Comparison of ENCODE assay signal across 8 cellular contexts in the genomic region with DNA sequence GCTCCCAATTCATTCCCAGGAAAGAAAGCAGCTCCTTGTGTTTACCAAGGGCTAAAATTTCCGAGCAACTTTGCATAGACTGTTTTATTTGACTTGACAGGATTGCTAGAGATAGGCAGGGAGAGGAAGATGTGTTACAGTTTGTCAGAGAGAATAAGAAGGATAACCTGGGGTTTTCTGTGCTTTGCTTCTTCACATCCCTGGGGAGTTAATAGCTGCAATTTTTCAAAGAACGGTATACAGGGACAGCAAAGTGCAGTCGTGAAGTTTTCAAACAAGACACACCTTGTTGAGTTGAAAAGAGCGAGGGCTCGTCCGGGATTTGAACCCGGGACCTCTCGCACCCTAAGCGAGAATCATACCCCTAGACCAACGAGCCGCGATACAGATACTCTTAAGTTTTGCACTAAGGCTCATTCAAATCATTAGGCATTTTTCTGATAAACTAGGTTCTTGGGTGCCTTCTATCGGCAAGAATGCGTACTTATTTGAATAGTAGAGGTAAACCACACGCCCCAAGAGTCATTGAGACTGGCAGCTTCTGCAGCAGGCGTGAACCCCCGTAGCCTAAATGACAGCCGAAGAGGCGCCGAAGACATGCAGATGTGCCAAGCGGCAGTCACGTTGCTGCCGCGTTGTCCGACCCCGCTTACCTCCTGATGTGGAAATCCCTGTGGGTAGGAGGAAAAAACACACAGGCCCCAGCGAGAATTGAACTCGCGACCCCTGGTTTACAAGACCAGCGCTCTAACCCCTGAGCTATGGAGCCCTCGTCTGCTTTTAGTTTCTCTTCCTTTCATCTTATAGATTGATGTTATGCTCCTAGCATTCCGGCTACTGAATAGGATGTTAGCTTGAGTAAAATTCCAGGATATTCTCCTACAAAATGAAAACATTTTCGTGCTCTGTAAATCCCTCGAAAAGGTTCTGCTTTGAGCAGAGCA. TPM values are rescaled to one million over a fixed set of nuclear protein-coding genes. Genes with fewer than 3 reads are reported as not detected.
A peak's percentile ranks its signal among the peaks of the same experiment; 100 is the strongest.
DNase-seq lines count a peak whose midpoint lies in the region; ATAC-seq, FAIRE-seq and TF ChIP-seq lines count a peak whose summit lies in the region.

No MANE protein-coding gene starts in this region.

- peak; percentile 98 for DNase-seq in EL
- no peak for DNase-seq in H54 (ENCODE audit: insufficient read length, low spot score)
- peak; percentile 97 for DNase-seq in LNCaP clone FGC (ENCODE audit: low read depth)
- DNase-seq in RWPE1 (ENCODE audit: low spot score) = peak; percentile 83
- peak; percentile 69 for DNase-seq in activated effector memory CD4-positive, alpha-beta T cell treated with Interleukin-2 at 50 U/mL for 16 hours
- DNase-seq in foreskin keratinocyte = peak; percentile 93 to 96
- peak; percentile 68 for DNase-seq in neural crest cell (ENCODE audit: low read depth, low spot score)

- no peaks in the 10 kb centered on the region for H3K36me3 Mint-ChIP-seq in neural crest cell (ENCODE audit: low read depth)

- H3K36me3 ChIP-seq in stomach smooth muscle (ENCODE audit: control insufficient read depth in 2 of 2, insufficient read depth in 2 of 2, low read length in 2 of 2) = no peaks in the 10 kb centered on the region

- POLR2A ChIA-PET in RWPE1 (lab: Yijun Ruan, JAX; ENCODE audit: low non-redundant PET) = interaction anchor here (0.9 kb wide), 1 partner anchor 71 kb away, joined by 3 read pairs; a partner anchor contains a TSS

- H3K27me3 ChIP-seq in foreskin keratinocyte (no peaks in the 10 kb centered on the region), stomach smooth muscle (ENCODE audit: control insufficient read depth in 1 of 2, insufficient read depth in 2 of 2, low read length in 2 of 2) (no peaks in the 10 kb centered on the region)

- peak; percentile 84 for ATAC-seq in foreskin keratinocyte

- H3K9me3 ChIP-seq in stomach smooth muscle (ENCODE audit: control insufficient read depth in 2 of 2, low read length in 2 of 2) = no peaks in the 10 kb centered on the region

- peak overlapping the region; percentile 71 for H3K27ac ChIP-seq in RWPE1
- no peak overlapping the region for H3K27ac ChIP-seq in foreskin keratinocyte
- H3K27ac ChIP-seq in stomach smooth muscle (ENCODE audit: low read length) = peak overlapping the region; percentile 61

- H3K4me3 ChIP-seq in LNCaP clone FGC (ENCODE audit: low read depth, low read length) = peak overlapping the region; percentile 66
- peak overlapping the region; percentile 78 to 86 for H3K4me3 ChIP-seq in stomach smooth muscle (ENCODE audit: low read length in 2 of 2)

- H3K4me3 Mint-ChIP-seq in neural crest cell = no peak overlapping the region

- no peak overlapping the region for H3K27ac Mint-ChIP-seq in neural crest cell (ENCODE audit: unreplicated experiment)

- peaks cover 5% of the 10 kb centered on the region for H3K4me1 Mint-ChIP-seq in neural crest cell

- peaks cover 10% of the 10 kb centered on the region for H3K27me3 Mint-ChIP-seq in neural crest cell (ENCODE audit: low read depth)

- peak; percentile 69 for TF ChIP-seq CTCF in LNCaP clone FGC (IDR thresholded peaks at IDR 0.05; ENCODE audit: control insufficient read depth, extremely low read depth, insufficient read depth)
- TF ChIP-seq CTCF in RWPE1 (conservative IDR thresholded peaks at IDR 0.05; ENCODE audit: low read depth) = peak; percentile 71
- TF ChIP-seq CTCF in foreskin keratinocyte (conservative IDR thresholded peaks at IDR 0.05) = peak; percentile 95
- peak; percentile 75 for TF ChIP-seq CTCF in neural crest cell (conservative IDR thresholded peaks at IDR 0.05)

- H3K4me1 ChIP-seq in foreskin keratinocyte = no peaks in the 10 kb centered on the region
- H3K4me1 ChIP-seq in stomach smooth muscle (ENCODE audit: control insufficient read depth, insufficient read depth, low read length) = peaks cover 4% of the 10 kb centered on the region

- H3K9me3 Mint-ChIP-seq in neural crest cell = no peaks in the 10 kb centered on the region

- peak; percentile 33 for FAIRE-seq in H54 (lab: Jason Lieb, UNC)

- TF ChIP-seq POLR2A in H54 (IDR thresholded peaks at IDR 0.05; ENCODE audit: low read depth, low read length) = no peak

- H3K9ac ChIP-seq in stomach smooth muscle (ENCODE audit: low read length in 2 of 2) = peak overlapping the region; percentile 64 to 66

- CTCF ChIA-PET in RWPE1 (lab: Yijun Ruan, JAX) = interaction anchor here (0.5 to 1.5 kb wide), 13 partner anchors 9 to 822 kb away, joined by 3 to 8 read pairs (median 4); no protein-coding TSS in a partner anchor

RNA-seq across cellular contexts. Expression of a gene that starts 22.2 kb away (rescaled TPM):
- total RNA-seq in foreskin keratinocyte (not detected in 2 replicates), neural crest cell (not detected in 2 replicates)
- not detected in 2 replicates for polyA plus RNA-seq in foreskin keratinocyte

RNA-seq across cellular contexts. Expression of a gene that starts 25.6 kb away (rescaled TPM):
- total RNA-seq in foreskin keratinocyte (not detected in 2 replicates), neural crest cell (not detected in 2 replicates)
- polyA plus RNA-seq in foreskin keratinocyte = not detected in 2 replicates

RNA-seq across cellular contexts. Expression of a gene that starts 28.1 kb away (rescaled TPM):
- total RNA-seq in foreskin keratinocyte (not detected in 2 replicates), neural crest cell (not detected in 2 replicates)
- not detected in 2 replicates for polyA plus RNA-seq in foreskin keratinocyte

RNA-seq across cellular contexts. Expression of a gene that starts 52.5 kb away (rescaled TPM):
- total RNA-seq in foreskin keratinocyte = not detected in 2 replicates
- not detected in 2 replicates for polyA plus RNA-seq in foreskin keratinocyte
- total RNA-seq in neural crest cell = not detected in 2 replicates
